Comparison of ENCODE assay signal across 1 cellular context in genomic region chr6:32439708-32440214, GRCh38.
A peak's percentile ranks its signal among the peaks of the same experiment; 100 is the strongest.
TF ChIP-seq lines count a peak whose summit lies in the region.

Gene HLA-DRA, plus strand, starts transcription at chr6:32439887. Its CDS starts 64 bp downstream, at chr6:32439951.

TF ChIP-seq in GM12878, 131 proteins besides CTCF, POLR2A, EP300 and RAD21 (continued from another document and continues in another):
- TF ChIP-seq, protein P1, sequence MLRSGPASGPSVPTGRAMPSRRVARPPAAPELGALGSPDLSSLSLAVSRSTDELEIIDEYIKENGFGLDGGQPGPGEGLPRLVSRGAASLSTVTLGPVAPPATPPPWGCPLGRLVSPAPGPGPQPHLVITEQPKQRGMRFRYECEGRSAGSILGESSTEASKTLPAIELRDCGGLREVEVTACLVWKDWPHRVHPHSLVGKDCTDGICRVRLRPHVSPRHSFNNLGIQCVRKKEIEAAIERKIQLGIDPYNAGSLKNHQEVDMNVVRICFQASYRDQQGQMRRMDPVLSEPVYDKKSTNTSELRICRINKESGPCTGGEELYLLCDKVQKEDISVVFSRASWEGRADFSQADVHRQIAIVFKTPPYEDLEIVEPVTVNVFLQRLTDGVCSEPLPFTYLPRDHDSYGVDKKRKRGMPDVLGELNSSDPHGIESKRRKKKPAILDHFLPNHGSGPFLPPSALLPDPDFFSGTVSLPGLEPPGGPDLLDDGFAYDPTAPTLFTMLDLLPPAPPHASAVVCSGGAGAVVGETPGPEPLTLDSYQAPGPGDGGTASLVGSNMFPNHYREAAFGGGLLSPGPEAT (IDR thresholded peaks at IDR 0.05; ENCODE audit: low read depth), result peak; percentile 26; the same call in 1 of the 2 replicates
- TF ChIP-seq PAX5 (IDR thresholded peaks at IDR 0.05; ENCODE audit: borderline replicate concordance, low read depth, low read length) (0 out of 2 replicates have a peak, but pooled peaks have one; percentile 29), ZBED1 (IDR thresholded peaks at IDR 0.05; ENCODE audit: borderline replicate concordance) (peak; percentile 97), HCFC1 (IDR thresholded peaks at IDR 0.05; ENCODE audit: low read length) (no peak), KDM1A (IDR thresholded peaks at IDR 0.05; ENCODE audit: borderline replicate concordance) (no peak), ZBTB33 (IDR thresholded peaks at IDR 0.05) (0 out of 2 replicates have a peak, but pooled peaks have one; percentile 16), ZNF274 (IDR thresholded peaks at IDR 0.05; ENCODE audit: insufficient read depth, insufficient read length) (no peak), MYB (IDR thresholded peaks at IDR 0.05; ENCODE audit: borderline replicate concordance, low read depth, low read length) (0 out of 2 replicates have a peak, but pooled peaks have one; percentile 14), KAT2A (conservative IDR thresholded peaks at IDR 0.05; ENCODE audit: control insufficient read depth, low read depth, low read length) (no peak), MXI1 (IDR thresholded peaks at IDR 0.05; ENCODE audit: low read depth, low read length) (no peak), CBX3 (IDR thresholded peaks at IDR 0.05; ENCODE audit: borderline replicate concordance, low read depth) (no peak), SMARCA5 (IDR thresholded peaks at IDR 0.05) (no peak), NR2C2 (IDR thresholded peaks at IDR 0.05; ENCODE audit: borderline replicate concordance, control insufficient read depth, insufficient read length, low read depth) (no peak), NR2C1 (IDR thresholded peaks at IDR 0.05) (no peak), TCF3 (IDR thresholded peaks at IDR 0.05; ENCODE audit: borderline replicate concordance, insufficient read depth, low read depth, low read length) (peak; percentile 64; the same call in 1 of the 2 replicates), SMAD5 (IDR thresholded peaks at IDR 0.05; ENCODE audit: low read depth) (peak; percentile 100), PML (IDR thresholded peaks at IDR 0.05; ENCODE audit: low read length) (peak; percentile 100), USF1 (IDR thresholded peaks at IDR 0.05; ENCODE audit: borderline replicate concordance, extremely low read length, insufficient read depth, low read depth, low read length) (no peak), EED (IDR thresholded peaks at IDR 0.05; ENCODE audit: low read depth) (peak; percentile 62), STAT3 (IDR thresholded peaks at IDR 0.05; ENCODE audit: low read depth, low read length) (no peak), E2F4 (IDR thresholded peaks at IDR 0.05; ENCODE audit: low read depth, low read length) (no peak), NBN (IDR thresholded peaks at IDR 0.05) (peak; percentile 84), CUX1 (IDR thresholded peaks at IDR 0.05; ENCODE audit: insufficient replicate concordance, low read depth, low read length) (no peak), POLR2AphosphoS5 (IDR thresholded peaks at IDR 0.05; ENCODE audit: low read length) (peak; percentile 99), TCF7 (IDR thresholded peaks at IDR 0.05; ENCODE audit: borderline replicate concordance) (peak; percentile 59), WRNIP1 (IDR thresholded peaks at IDR 0.05; ENCODE audit: borderline replicate concordance, low read depth, low read length) (no peak), HDAC6 (IDR thresholded peaks at IDR 0.05; ENCODE audit: unreplicated experiment) (peak; percentile 88), ZNF24 (IDR thresholded peaks at IDR 0.05) (no peak), GATAD2B (conservative IDR thresholded peaks at IDR 0.05; ENCODE audit: low read depth) (no peak), BCL11A (IDR thresholded peaks at IDR 0.05; ENCODE audit: low read depth, low read length) (0 out of 2 replicates have a peak, but pooled peaks have one; percentile 34), RELA (IDR thresholded peaks at IDR 0.05; ENCODE audit: borderline replicate concordance, partially characterized antibody) (peak; percentile 4), SUZ12 (IDR thresholded peaks at IDR 0.05; ENCODE audit: unreplicated experiment) (no peak), FOXM1 (IDR thresholded peaks at IDR 0.05; ENCODE audit: low read depth, low read length) (peak; percentile 80), ZZZ3 (IDR thresholded peaks at IDR 0.05; ENCODE audit: control insufficient read depth, insufficient read length, low read depth) (no peak), ZNF207 (IDR thresholded peaks at IDR 0.05; ENCODE audit: borderline replicate concordance) (peak; percentile 61; the same call in 1 of the 2 replicates), CBX5 (IDR thresholded peaks at IDR 0.05; ENCODE audit: low read depth) (peak; percentile 84; the same call in 1 of the 2 replicates), ATF3 (IDR thresholded peaks at IDR 0.05; ENCODE audit: borderline replicate concordance, extremely low read depth, low read depth, low read length) (no peak), ELK1 (IDR thresholded peaks at IDR 0.05; ENCODE audit: low read depth, low read length) (no peak), SRF (IDR thresholded peaks at IDR 0.05; ENCODE audit: low read depth in 2 of 2, low read length in 2 of 2) (no peak), YY1 (IDR thresholded peaks at IDR 0.05; ENCODE audit: low read depth, low read length) (peak; percentile 88)
- TF ChIP-seq, protein P2, sequence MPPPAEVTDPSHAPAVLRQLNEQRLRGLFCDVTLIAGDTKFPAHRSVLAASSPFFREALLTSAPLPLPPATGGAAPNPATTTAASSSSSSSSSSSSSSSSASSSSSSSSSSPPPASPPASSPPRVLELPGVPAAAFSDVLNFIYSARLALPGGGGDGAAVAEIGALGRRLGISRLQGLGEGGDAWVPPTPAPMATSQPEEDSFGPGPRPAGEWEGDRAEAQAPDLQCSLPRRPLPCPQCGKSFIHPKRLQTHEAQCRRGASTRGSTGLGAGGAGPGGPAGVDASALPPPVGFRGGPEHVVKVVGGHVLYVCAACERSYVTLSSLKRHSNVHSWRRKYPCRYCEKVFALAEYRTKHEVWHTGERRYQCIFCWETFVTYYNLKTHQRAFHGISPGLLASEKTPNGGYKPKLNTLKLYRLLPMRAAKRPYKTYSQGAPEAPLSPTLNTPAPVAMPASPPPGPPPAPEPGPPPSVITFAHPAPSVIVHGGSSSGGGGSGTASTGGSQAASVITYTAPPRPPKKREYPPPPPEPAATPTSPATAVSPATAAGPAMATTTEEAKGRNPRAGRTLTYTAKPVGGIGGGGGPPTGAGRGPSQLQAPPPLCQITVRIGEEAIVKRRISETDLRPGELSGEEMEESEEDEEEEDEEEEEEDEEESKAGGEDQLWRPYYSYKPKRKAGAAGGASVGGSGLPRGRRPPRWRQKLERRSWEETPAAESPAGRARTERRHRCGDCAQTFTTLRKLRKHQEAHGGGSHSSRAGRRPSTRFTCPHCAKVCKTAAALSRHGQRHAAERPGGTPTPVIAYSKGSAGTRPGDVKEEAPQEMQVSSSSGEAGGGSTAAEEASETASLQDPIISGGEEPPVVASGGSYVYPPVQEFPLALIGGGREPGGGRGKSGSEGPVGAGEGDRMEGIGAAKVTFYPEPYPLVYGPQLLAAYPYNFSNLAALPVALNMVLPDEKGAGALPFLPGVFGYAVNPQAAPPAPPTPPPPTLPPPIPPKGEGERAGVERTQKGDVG (CRISPR knock-in tag; IDR thresholded peaks at IDR 0.05), result 0 out of 2 replicates have a peak, but pooled peaks have one; percentile 9
- TF ChIP-seq, protein P3, sequence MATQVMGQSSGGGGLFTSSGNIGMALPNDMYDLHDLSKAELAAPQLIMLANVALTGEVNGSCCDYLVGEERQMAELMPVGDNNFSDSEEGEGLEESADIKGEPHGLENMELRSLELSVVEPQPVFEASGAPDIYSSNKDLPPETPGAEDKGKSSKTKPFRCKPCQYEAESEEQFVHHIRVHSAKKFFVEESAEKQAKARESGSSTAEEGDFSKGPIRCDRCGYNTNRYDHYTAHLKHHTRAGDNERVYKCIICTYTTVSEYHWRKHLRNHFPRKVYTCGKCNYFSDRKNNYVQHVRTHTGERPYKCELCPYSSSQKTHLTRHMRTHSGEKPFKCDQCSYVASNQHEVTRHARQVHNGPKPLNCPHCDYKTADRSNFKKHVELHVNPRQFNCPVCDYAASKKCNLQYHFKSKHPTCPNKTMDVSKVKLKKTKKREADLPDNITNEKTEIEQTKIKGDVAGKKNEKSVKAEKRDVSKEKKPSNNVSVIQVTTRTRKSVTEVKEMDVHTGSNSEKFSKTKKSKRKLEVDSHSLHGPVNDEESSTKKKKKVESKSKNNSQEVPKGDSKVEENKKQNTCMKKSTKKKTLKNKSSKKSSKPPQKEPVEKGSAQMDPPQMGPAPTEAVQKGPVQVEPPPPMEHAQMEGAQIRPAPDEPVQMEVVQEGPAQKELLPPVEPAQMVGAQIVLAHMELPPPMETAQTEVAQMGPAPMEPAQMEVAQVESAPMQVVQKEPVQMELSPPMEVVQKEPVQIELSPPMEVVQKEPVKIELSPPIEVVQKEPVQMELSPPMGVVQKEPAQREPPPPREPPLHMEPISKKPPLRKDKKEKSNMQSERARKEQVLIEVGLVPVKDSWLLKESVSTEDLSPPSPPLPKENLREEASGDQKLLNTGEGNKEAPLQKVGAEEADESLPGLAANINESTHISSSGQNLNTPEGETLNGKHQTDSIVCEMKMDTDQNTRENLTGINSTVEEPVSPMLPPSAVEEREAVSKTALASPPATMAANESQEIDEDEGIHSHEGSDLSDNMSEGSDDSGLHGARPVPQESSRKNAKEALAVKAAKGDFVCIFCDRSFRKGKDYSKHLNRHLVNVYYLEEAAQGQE (IDR thresholded peaks at IDR 0.05; ENCODE audit: low read depth, low read length), result peak; percentile 60; the same call in 1 of the 2 replicates
